In genomic region chr18:75360941-75361340, GRCh38 we compare ENCODE assay signal across 20 cellular contexts.
"Had no signal": no experiment of that assay in that cellular context is flagged by ENCODE, and none has a peak within 500 bp of the region (broad histone marks: within the 10 kb centered on the region; RNA-seq: fewer than 3 reads in every experiment).

No MANE protein-coding gene starts in this region.

- ATAC-seq: HepG2, K562 had no signal

- DNase-seq: Kasumi-1, MM.1S, NCI-H1092 treated with DMSO at 0.1 percent for 48 hours, NCI-H1436, NCI-H187, NCI-H2029, NCI-H2081 treated with DMSO at 0.1 percent for 48 hours, NCI-H2171, NCI-H226, NCI-H446, NCI-H510A, NCI-H524 treated with DMSO at 0.1 percent for 48 hours, NCI-H69, NCI-H774, SHP77 had no signal

- H3K4me3 ChIP-seq: K562, SK-N-MC had no signal

- H3K27ac ChIP-seq: KMS-11, RWPE1, SK-N-MC had no signal
